ENCODE assay signal across 10 cellular contexts in genomic region chr17:16013943-16014407, GRCh38. TPM values are rescaled to one million over a fixed set of nuclear protein-coding genes. Genes with fewer than 3 reads are reported as not detected.
DNase-seq lines count a peak whose midpoint lies in the region; ATAC-seq and TF ChIP-seq lines count a peak whose summit lies in the region.
"Had no signal": no experiment of that assay in that cellular context is flagged by ENCODE, and none has a peak within 500 bp of the region (broad histone marks: within the 10 kb centered on the region; RNA-seq: fewer than 3 reads in every experiment).

No MANE protein-coding gene starts in this region.

- no peaks in the 10 kb centered on the region for H3K9me3 ChIP-seq in left ventricle myocardium inferior (replicated peaks)

- H3K4me3 Mint-ChIP-seq in natural killer cell, result no peak overlapping the region

- ATAC-seq in GM19397 (IDR thresholded peaks at IDR 0.05; ENCODE audit: unreplicated experiment), result no peak
- no peak for ATAC-seq in GM18868 (IDR thresholded peaks at IDR 0.05; ENCODE audit: unreplicated experiment)
- ATAC-seq in natural killer cell, result no peak
- no peak for ATAC-seq in GM21619 (IDR thresholded peaks at IDR 0.05; ENCODE audit: unreplicated experiment)

- H3K27ac ChIP-seq in VCaP (no peak overlapping the region), left ventricle myocardium inferior (replicated peaks) (peak overlapping the region; percentile 61)
- H3K27ac ChIP-seq: HL-60 had no signal

- H3K4me1 ChIP-seq in left ventricle myocardium inferior, result peaks cover 53% of the 10 kb centered on the region

- no peaks in the 10 kb centered on the region for H3K27me3 Mint-ChIP-seq in natural killer cell (ENCODE audit: low read depth in 2 of 2)

- peak; percentile 43 for DNase-seq in HEK293T (ENCODE audit: extremely low spot score)
- no peak for DNase-seq in left ventricle myocardium inferior
- DNase-seq in superior temporal gyrus (ENCODE audit: extremely low spot score), result peak; percentile 48
- no peak for DNase-seq in natural killer cell
- DNase-seq: stimulated activated CD4-positive, alpha-beta T cell treated with anti-CD3 and anti-CD28 coated beads, Interleukin-2, amount 100 ng/mL, for 48 hours had no signal

- H3K27ac Mint-ChIP-seq in natural killer cell, result peak overlapping the region in 1 of 2 donors; percentile 23

- intact Hi-C loops in left ventricle myocardium inferior (cut with micrococcal nuclease), result no loop called here
- intact Hi-C loops in natural killer cell (cut with micrococcal nuclease), result no loop called here

- no peaks in the 10 kb centered on the region for H3K9me3 Mint-ChIP-seq in natural killer cell

- peaks cover 0 to under 1% of the 10 kb centered on the region in 2 donors for H3K4me1 Mint-ChIP-seq in natural killer cell

- CTCF ChIA-PET in HEK293T (lab: Yijun Ruan, JAX), result interaction anchor here (1.2 kb wide), 1 partner anchor 198 kb away, joined by 3 read pairs; no protein-coding TSS in a partner anchor

- H3K4me3 ChIP-seq in left ventricle myocardium inferior, result no peak overlapping the region

- peaks cover 67% of the 10 kb centered on the region for H3K36me3 ChIP-seq in left ventricle myocardium inferior

- POLR2A ChIA-PET in HEK293T (lab: Yijun Ruan, JAX), result interaction anchor here (4.5 kb wide), 1 partner anchor 14 kb away, joined by 34 read pairs; the partner anchor contains the start of genes TTC19 and ZSWIM7

- TF ChIP-seq CTCF in VCaP (conservative IDR thresholded peaks at IDR 0.05) (peak; percentile 66), left ventricle myocardium inferior (IDR thresholded peaks at IDR 0.05; ENCODE audit: borderline replicate concordance) (peak; percentile 55), natural killer cell (IDR thresholded peaks at IDR 0.05) (no peak)

- H3K27me3 ChIP-seq in left ventricle myocardium inferior (ENCODE audit: low read depth), result no peaks in the 10 kb centered on the region

- peaks cover 1% of the 10 kb centered on the region for H3K36me3 Mint-ChIP-seq in natural killer cell

TF ChIP-seq in HEK293T, 16 proteins besides CTCF, POLR2A, EP300 and RAD21:
- TF ChIP-seq TARDBP (IDR thresholded peaks at IDR 0.05) (no peak), FOXK2 (IDR thresholded peaks at IDR 0.05) (no peak), ZNF384 (IDR thresholded peaks at IDR 0.05) (no peak), L3MBTL2 (conservative IDR thresholded peaks at IDR 0.05) (no peak), ARNT (IDR thresholded peaks at IDR 0.05) (no peak), FOXA1 (IDR thresholded peaks at IDR 0.05) (no peak), PKNOX1 (IDR thresholded peaks at IDR 0.05) (no peak), FOXM1 (IDR thresholded peaks at IDR 0.05; ENCODE audit: borderline replicate concordance) (no peak), ELF4 (IDR thresholded peaks at IDR 0.05) (no peak), BHLHE40 (IDR thresholded peaks at IDR 0.05; ENCODE audit: borderline replicate concordance) (no peak), NFRKB (IDR thresholded peaks at IDR 0.05) (no peak), LEF1 (IDR thresholded peaks at IDR 0.05; ENCODE audit: borderline replicate concordance) (no peak), SUZ12 (IDR thresholded peaks at IDR 0.05) (no peak), CTBP1 (IDR thresholded peaks at IDR 0.05; ENCODE audit: borderline replicate concordance) (no peak), SP1 (IDR thresholded peaks at IDR 0.05) (no peak), HDGF (IDR thresholded peaks at IDR 0.05; ENCODE audit: borderline replicate concordance) (no peak)

RNA-seq across cellular contexts. Expression of gene TTC19, which starts 14.4 kb away (rescaled TPM):
- total RNA-seq in left ventricle myocardium inferior (21.4 TPM), natural killer cell (10 to 100 TPM; 40.1 to 42.3 (median 40.2) TPM)

RNA-seq across cellular contexts. Expression of gene ZSWIM7, which starts 14.5 kb away (rescaled TPM):
- total RNA-seq in left ventricle myocardium inferior (17.2 TPM), natural killer cell (10 to 100 TPM; 14.6 to 19.0 (median 16.3) TPM)

Comparison
In these comparisons a context has a peak if more than half of its experiments do, and no peak if none do; other contexts are left out.
1. DNase-seq: peak in HEK293T (single experiment) and superior temporal gyrus (single experiment); none in left ventricle myocardium inferior (single experiment) and natural killer cell (single experiment).